22 cellular contexts compared by ENCODE assay signal in genomic region chr1:226378071-226378470, GRCh38.
"Had no signal": no experiment of that assay in that cellular context is flagged by ENCODE, and none has a peak within 500 bp of the region (broad histone marks: within the 10 kb centered on the region; RNA-seq: fewer than 3 reads in every experiment).

No MANE protein-coding gene starts in this region.

- H3K27ac ChIP-seq: ascending aorta, cardiac muscle cell, dorsolateral prefrontal cortex, epithelial cell of prostate, foreskin keratinocyte, left lung, neural progenitor cell, skin epidermis, stomach, vagina had no signal

- H3K4me2 ChIP-seq: neural progenitor cell had no signal

- H3K9me3 ChIP-seq: ascending aorta, left lung, mucosa of descending colon, stomach, vagina had no signal

- H2AFZ ChIP-seq: neural progenitor cell had no signal

- H3K27me3 Mint-ChIP-seq: activated naive CD4-positive, alpha-beta T cell treated with anti-CD3 and anti-CD28 coated beads, Interleukin-2, amount 10 ng/mL, durations not matched to agents 7 days and 5 days; naive thymus-derived CD4-positive, alpha-beta T cell; progenitor cell of endocrine pancreas had no signal

- H3K27me3 ChIP-seq: ascending aorta, cardiac muscle cell, dorsolateral prefrontal cortex, foreskin keratinocyte, left lung, neural progenitor cell, stomach, vagina had no signal

- ATAC-seq: foreskin keratinocyte; left lung; mucosa of descending colon; naive thymus-derived CD4-positive, alpha-beta T cell had no signal

- H3K9me3 Mint-ChIP-seq: activated naive CD4-positive, alpha-beta T cell treated with anti-CD3 and anti-CD28 coated beads, Interleukin-2, amount 10 ng/mL, durations not matched to agents 7 days and 5 days; activated T-helper 2 cell treated with anti-CD3 and anti-CD28 coated beads, Interferon-gamma antibody, Interleukin-2, Interleukin-4, amounts not matched to agents 10 μg/mL and 5 μg/mL and 100 μg/mL, durations not matched to agents 14 hours and 24 hours and 36 hours; endodermal cell; naive thymus-derived CD4-positive, alpha-beta T cell; neural progenitor cell had no signal

- H3K4me1 ChIP-seq: ascending aorta, foreskin keratinocyte, left lung, neural progenitor cell, stomach, vagina had no signal

- H3K27ac Mint-ChIP-seq: activated naive CD4-positive, alpha-beta T cell treated with anti-CD3 and anti-CD28 coated beads, Interleukin-2, amount 10 ng/mL, durations not matched to agents 7 days and 5 days; activated T-helper 2 cell treated with anti-CD3 and anti-CD28 coated beads, Interferon-gamma antibody, Interleukin-2, Interleukin-4, amounts not matched to agents 10 μg/mL and 5 μg/mL and 100 μg/mL, durations not matched to agents 14 hours and 24 hours and 36 hours; endodermal cell; neural progenitor cell; progenitor cell of endocrine pancreas had no signal

- DNase-seq: activated CD4-positive, alpha-beta T cell treated with anti-CD3 and anti-CD28 coated beads, Interleukin-2, amount 50 U/mL, for 4 hours; activated naive CD4-positive, alpha-beta T cell treated with anti-CD3 and anti-CD28 coated beads, Interleukin-2, amount 10 ng/mL, durations not matched to agents 7 days and 5 days; dorsolateral prefrontal cortex; endodermal cell; foreskin keratinocyte; hypothalamus; kidney; left lung; mesenchymal stem cell; mucosa of descending colon; naive thymus-derived CD4-positive, alpha-beta T cell; stimulated activated CD4-positive, alpha-beta T cell treated with anti-CD3 and anti-CD28 coated beads, Interleukin-15, amount 100 ng/mL, for 24 hours; stimulated activated CD4-positive, alpha-beta T cell treated with anti-CD3 and anti-CD28 coated beads, Interleukin-2, amount 100 ng/mL, for 48 hours; stomach had no signal

- H3K9ac ChIP-seq: neural progenitor cell had no signal

- H3K4me3 Mint-ChIP-seq: activated naive CD4-positive, alpha-beta T cell treated with anti-CD3 and anti-CD28 coated beads, Interleukin-2, amount 10 ng/mL, durations not matched to agents 7 days and 5 days; endodermal cell; naive thymus-derived CD4-positive, alpha-beta T cell; neural progenitor cell had no signal

- H3K4me3 ChIP-seq: ascending aorta, cardiac muscle cell, dorsolateral prefrontal cortex, left lung, mucosa of descending colon, neural progenitor cell, skin epidermis, stomach, vagina had no signal

- H3K4me1 Mint-ChIP-seq: endodermal cell, neural progenitor cell had no signal
